9 cellular contexts compared by ENCODE assay signal in the genomic region with DNA sequence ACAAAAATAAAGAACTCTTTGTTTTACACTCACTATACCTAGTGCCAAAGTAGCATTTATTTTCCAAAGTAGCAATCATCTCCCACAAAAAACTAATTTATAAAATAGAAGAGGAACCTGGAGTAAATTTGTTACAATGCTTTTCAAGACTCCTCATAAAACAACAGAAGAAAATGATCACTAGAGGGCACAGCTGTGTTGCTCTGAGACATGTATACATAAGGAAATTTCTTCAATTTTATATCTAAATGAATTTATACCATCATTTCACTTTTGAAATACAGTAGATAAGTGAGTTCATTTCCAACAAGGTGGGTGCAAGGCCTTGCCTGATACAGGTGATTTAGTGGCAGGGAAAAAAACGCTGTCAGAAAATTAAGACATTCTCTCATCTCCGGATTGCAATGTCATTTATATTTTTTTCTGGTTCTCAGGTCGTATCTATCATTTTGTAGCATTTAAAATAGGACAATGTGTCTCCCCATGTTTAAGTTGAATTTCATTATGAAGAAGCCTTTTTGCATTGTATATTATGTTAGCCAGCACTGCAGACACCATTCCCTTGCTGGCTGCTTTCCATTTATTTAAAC. TPM values are rescaled to one million over a fixed set of nuclear protein-coding genes. Genes with fewer than 3 reads are reported as not detected.
DNase-seq lines count a peak whose midpoint lies in the region; ATAC-seq and TF ChIP-seq lines count a peak whose summit lies in the region.
"Had no signal": no experiment of that assay in that cellular context is flagged by ENCODE, and none has a peak within 500 bp of the region (broad histone marks: within the 10 kb centered on the region; RNA-seq: fewer than 3 reads in every experiment).

No MANE protein-coding gene starts in this region.

- 82 to 85% methylated on average over 3 of the region's 3 CpGs for WGBS in heart right ventricle, 2 donors
- 41 to 65% methylated on average over 3 of the region's 3 CpGs for WGBS in gastroesophageal sphincter (ENCODE audit: low coverage in 1 of 2), 2 donors

- TF ChIP-seq CTCF in heart right ventricle (IDR thresholded peaks at IDR 0.05) (peak in 7 of 9 donors; percentile 40 to 68 (median 51)), gastroesophageal sphincter (IDR thresholded peaks at IDR 0.05) (peak; percentile 26 to 61 (median 42)), upper lobe of right lung (IDR thresholded peaks at IDR 0.05) (peak; percentile 48)

- H3K9me3 Mint-ChIP-seq in stimulated activated naive B cell treated with anti-CD40 and anti-IgM and Interleukin-4, amounts not matched to agents 10 μg/mL and 1 μg/mL and 100 μg/mL, for 72 hours: no peaks in the 10 kb centered on the region

- TF ChIP-seq POLR2A in gastroesophageal sphincter (IDR thresholded peaks at IDR 0.05): no peak

- peaks cover 0 to 5% of the 10 kb centered on the region in 2 donors for H3K27me3 Mint-ChIP-seq in stimulated activated naive B cell treated with anti-CD40 and anti-IgM and Interleukin-4, amounts not matched to agents 10 μg/mL and 1 μg/mL and 100 μg/mL, for 72 hours

- H3K4me1 ChIP-seq in heart right ventricle (no peaks in the 10 kb centered on the region), gastroesophageal sphincter (peaks cover 0 to 17% (median 3%) of the 10 kb centered on the region in 3 donors), upper lobe of right lung (no peaks in the 10 kb centered on the region)

- H3K36me3 ChIP-seq in heart right ventricle (no peaks in the 10 kb centered on the region), gastroesophageal sphincter (no peaks in the 10 kb centered on the region), upper lobe of right lung (no peaks in the 10 kb centered on the region)

- ATAC-seq in heart right ventricle (no peak), Right ventricle myocardium superior (ENCODE audit: poor library complexity) (no peak), gastroesophageal sphincter (no peak), upper lobe of right lung (no peak)
- no peak for ATAC-seq in stimulated activated naive B cell treated with anti-CD40 and anti-IgM and Interleukin-4, amounts not matched to agents 10 μg/mL and 1 μg/mL and 100 μg/mL, for 72 hours (replicated peaks)

- H3K27ac ChIP-seq in heart right ventricle (no peak overlapping the region), gastroesophageal sphincter (peak overlapping the region in 2 of 4 donors; percentile 30 to 41), upper lobe of right lung (no peak overlapping the region)
- H3K27ac ChIP-seq: HL-60 had no signal

- H3K4me1 Mint-ChIP-seq in stimulated activated naive B cell treated with anti-CD40 and anti-IgM and Interleukin-4, amounts not matched to agents 10 μg/mL and 1 μg/mL and 100 μg/mL, for 72 hours: no peaks in the 10 kb centered on the region

- H3K9me3 ChIP-seq in heart right ventricle: no peaks in the 10 kb centered on the region
- H3K9me3 ChIP-seq in gastroesophageal sphincter: no peaks in the 10 kb centered on the region
- H3K9me3 ChIP-seq in upper lobe of right lung: no peaks in the 10 kb centered on the region

- H3K4me3 Mint-ChIP-seq in stimulated activated naive B cell treated with anti-CD40 and anti-IgM and Interleukin-4, amounts not matched to agents 10 μg/mL and 1 μg/mL and 100 μg/mL, for 72 hours: no peak overlapping the region

- H3K27ac Mint-ChIP-seq in stimulated activated naive B cell treated with anti-CD40 and anti-IgM and Interleukin-4, amounts not matched to agents 10 μg/mL and 1 μg/mL and 100 μg/mL, for 72 hours: no peak overlapping the region

- no peak overlapping the region for H3K4me3 ChIP-seq in heart right ventricle
- no peak overlapping the region for H3K4me3 ChIP-seq in gastroesophageal sphincter
- no peak overlapping the region for H3K4me3 ChIP-seq in upper lobe of right lung

- intact Hi-C loops in heart right ventricle (cut with DNase I): loop anchor here in 9 of 10 donors (1.0 to 5.0 kb wide), 3 partner anchors 156 to 157 kb away; no protein-coding TSS in a partner anchor
- intact Hi-C loops in Right ventricle myocardium superior (cut with DNase I): loop anchor here (5.0 kb wide), 1 partner anchor 156 kb away; no protein-coding TSS in a partner anchor
- intact Hi-C loops in upper lobe of right lung (cut with DNase I): loop anchor here (10.0 kb wide), 1 partner anchor 149 kb away; no protein-coding TSS in a partner anchor

- no peaks in the 10 kb centered on the region for H3K36me3 Mint-ChIP-seq in stimulated activated naive B cell treated with anti-CD40 and anti-IgM and Interleukin-4, amounts not matched to agents 10 μg/mL and 1 μg/mL and 100 μg/mL, for 72 hours

- H3K27me3 ChIP-seq in heart right ventricle (no peaks in the 10 kb centered on the region), gastroesophageal sphincter (no peaks in the 10 kb centered on the region), upper lobe of right lung (no peaks in the 10 kb centered on the region)

- DNase-seq in heart right ventricle: no peak
- no peak for DNase-seq in Right ventricle myocardium superior
- peak; percentile 18 for DNase-seq in RPMI8226
- DNase-seq in upper lobe of right lung: no peak
- DNase-seq in iPS-NIHi11 (ENCODE audit: low spot score): no peak
- DNase-seq in stimulated activated naive B cell treated with anti-CD40 and anti-IgM and Interleukin-4, amounts not matched to agents 10 μg/mL and 1 μg/mL and 100 μg/mL, for 72 hours: no peak
- DNase-seq in H4 (ENCODE audit: low spot score): no peak

- no peak for TF ChIP-seq EP300 in gastroesophageal sphincter (IDR thresholded peaks at IDR 0.05)

RNA-seq across cellular contexts. Expression of a gene that starts 25.3 kb away (rescaled TPM):
- 1 to 10 TPM in 6 of 10 donors, under 1 TPM in 4; 0.74 to 2.2 (median 1.1) TPM for total RNA-seq in heart right ventricle
- polyA plus RNA-seq in heart right ventricle: 1 to 10 TPM; 2.3 TPM
- total RNA-seq in Right ventricle myocardium superior: 0.97 TPM
- 100 to 1,000 TPM in 3 of 4 donors, 10 to 100 TPM in 1; 79.3 to 154 (median 133) TPM for total RNA-seq in gastroesophageal sphincter
- 58.8 TPM for total RNA-seq in upper lobe of right lung
- 6.6 and 7.1 TPM in 2 replicates for total RNA-seq in H4 (2014; rRNA removed; shearing (Covaris generic))
